Comparison of ENCODE assay signal across 11 cellular contexts in genomic region chr13:59112375-59112774, GRCh38.
DNase-seq lines count a peak whose midpoint lies in the region; ATAC-seq, FAIRE-seq and TF ChIP-seq lines count a peak whose summit lies in the region.
"Had no signal": no experiment of that assay in that cellular context is flagged by ENCODE, and none has a peak within 500 bp of the region (broad histone marks: within the 10 kb centered on the region; RNA-seq: fewer than 3 reads in every experiment).

No MANE protein-coding gene starts in this region.

- ATAC-seq in Right ventricle myocardium superior (ENCODE audit: poor library complexity) (peak; percentile 58), GM18505 (IDR thresholded peaks at IDR 0.05; ENCODE audit: unreplicated experiment) (no peak)

- H3K4me2 ChIP-seq in astrocyte (ENCODE audit: low read length): peak overlapping the region; percentile 71
- no peak overlapping the region for H3K4me2 ChIP-seq in MM.1S (ENCODE audit: low read depth, low read length)

- no peak overlapping the region for H3K27ac ChIP-seq in left ventricle myocardium inferior (replicated peaks)
- H3K27ac ChIP-seq in astrocyte (ENCODE audit: low read depth, low read length): peak overlapping the region; percentile 87
- H3K27ac ChIP-seq in MM.1S (ENCODE audit: low read length): no peak overlapping the region
- H3K27ac ChIP-seq: C4-2B, upper lobe of left lung had no signal

- no peaks in the 10 kb centered on the region for H3F3A ChIP-seq in MM.1S (ENCODE audit: insufficient read depth, low read length)

- H3K36me3 ChIP-seq in left ventricle myocardium inferior: no peaks in the 10 kb centered on the region
- H3K36me3 ChIP-seq in astrocyte (ENCODE audit: insufficient read depth, low read length): no peaks in the 10 kb centered on the region
- no peaks in the 10 kb centered on the region for H3K36me3 ChIP-seq in MM.1S (replicated peaks; ENCODE audit: insufficient read depth, low read length)
- H3K36me3 ChIP-seq: upper lobe of left lung had no signal

- H3K4me3 Mint-ChIP-seq in astrocyte (ENCODE audit: unreplicated experiment): no peak overlapping the region
- H3K4me3 Mint-ChIP-seq: nephron had no signal

- H3K9me3 Mint-ChIP-seq in astrocyte (ENCODE audit: unreplicated experiment): peaks cover 2% of the 10 kb centered on the region

- intact Hi-C loops in Right ventricle myocardium superior (cut with DNase I): no loop called here
- intact Hi-C loops in left ventricle myocardium inferior (cut with micrococcal nuclease): no loop called here

- no peaks in the 10 kb centered on the region for H4K20me1 ChIP-seq in astrocyte (ENCODE audit: insufficient read depth, low read length)
- no peaks in the 10 kb centered on the region for H4K20me1 ChIP-seq in MM.1S (ENCODE audit: insufficient read depth, low read length)

- H3K79me2 ChIP-seq in astrocyte (ENCODE audit: insufficient read depth, low read length) (no peaks in the 10 kb centered on the region), MM.1S (ENCODE audit: low read length) (no peaks in the 10 kb centered on the region)

- H3K27me3 Mint-ChIP-seq in astrocyte (ENCODE audit: low read depth, unreplicated experiment): no peaks in the 10 kb centered on the region

- H3K9me3 ChIP-seq in left ventricle myocardium inferior (replicated peaks) (no peaks in the 10 kb centered on the region), astrocyte (ENCODE audit: insufficient read depth, low read depth, low read length) (no peaks in the 10 kb centered on the region), MM.1S (replicated peaks; ENCODE audit: insufficient read depth, low read length) (no peaks in the 10 kb centered on the region)
- H3K9me3 ChIP-seq: upper lobe of left lung had no signal

- peaks cover 18% of the 10 kb centered on the region for H3K4me1 Mint-ChIP-seq in astrocyte (ENCODE audit: low read depth, unreplicated experiment)

- H3K36me3 Mint-ChIP-seq in astrocyte (ENCODE audit: low read depth, unreplicated experiment): no peaks in the 10 kb centered on the region

- DNase-seq in Right ventricle myocardium superior (no peak), left ventricle myocardium inferior (no peak), astrocyte (ENCODE audit: low read depth) (peak; percentile 100), inferior parietal cortex (ENCODE audit: extremely low spot score) (peak; percentile 61), HuH-7.5 (ENCODE audit: low spot score) (no peak), MM.1S (no peak), AG08395 (ENCODE audit: low spot score) (no peak)
- DNase-seq: upper lobe of left lung had no signal

- H2AFZ ChIP-seq in astrocyte (ENCODE audit: low read depth, low read length) (no peak overlapping the region), MM.1S (ENCODE audit: low read length) (no peak overlapping the region)

- no peaks in the 10 kb centered on the region for H3K27me3 ChIP-seq in left ventricle myocardium inferior (ENCODE audit: low read depth)
- no peaks in the 10 kb centered on the region for H3K27me3 ChIP-seq in astrocyte (ENCODE audit: insufficient read depth, low read length)
- H3K27me3 ChIP-seq in MM.1S (replicated peaks; ENCODE audit: insufficient read depth, low read length): no peaks in the 10 kb centered on the region
- H3K27me3 ChIP-seq: upper lobe of left lung had no signal

- no peak for TF ChIP-seq CTCF in left ventricle myocardium inferior (IDR thresholded peaks at IDR 0.05; ENCODE audit: borderline replicate concordance)
- TF ChIP-seq CTCF in astrocyte (IDR thresholded peaks at IDR 0.05; ENCODE audit: insufficient read depth, low read depth, low read length): no peak
- no peak for TF ChIP-seq CTCF in MM.1S (IDR thresholded peaks at IDR 0.05; ENCODE audit: low read length)

- H3K9me2 ChIP-seq in MM.1S (replicated peaks; ENCODE audit: insufficient read depth, low read length): no peaks in the 10 kb centered on the region

- peak overlapping the region; percentile 99 for H3K27ac Mint-ChIP-seq in astrocyte (ENCODE audit: unreplicated experiment)

- FAIRE-seq in astrocyte (lab: Jason Lieb, UNC): peak; percentile 96

- no peaks in the 10 kb centered on the region for H3K4me1 ChIP-seq in left ventricle myocardium inferior
- peaks cover 13% of the 10 kb centered on the region for H3K4me1 ChIP-seq in astrocyte (ENCODE audit: insufficient read depth, low read length)
- no peaks in the 10 kb centered on the region for H3K4me1 ChIP-seq in MM.1S (ENCODE audit: low read length)
- H3K4me1 ChIP-seq: upper lobe of left lung had no signal

- H3K4me3 ChIP-seq in left ventricle myocardium inferior (no peak overlapping the region), astrocyte (ENCODE audit: insufficient read depth, low read depth, low read length) (no peak overlapping the region), MM.1S (ENCODE audit: low read length) (no peak overlapping the region)
- H3K4me3 ChIP-seq: upper lobe of left lung had no signal

- TF ChIP-seq POLR2A in GM18505 (IDR thresholded peaks at IDR 0.05; ENCODE audit: borderline replicate concordance, extremely low read depth, insufficient read depth, insufficient read length): no peak

- H3K9ac ChIP-seq in astrocyte (ENCODE audit: low read length) (peak overlapping the region; percentile 75), MM.1S (ENCODE audit: low read length) (no peak overlapping the region)

Comparison
In these comparisons a context has a peak if more than half of its experiments do, and no peak if none do; other contexts are left out.
1. DNase-seq: peak in astrocyte (single experiment) and inferior parietal cortex (single experiment); none in Right ventricle myocardium superior (single experiment), left ventricle myocardium inferior (single experiment), HuH-7.5 (single experiment), MM.1S (single experiment) and AG08395 (single experiment).